ENCODE assay signal across 26 cellular contexts in the genomic region with DNA sequence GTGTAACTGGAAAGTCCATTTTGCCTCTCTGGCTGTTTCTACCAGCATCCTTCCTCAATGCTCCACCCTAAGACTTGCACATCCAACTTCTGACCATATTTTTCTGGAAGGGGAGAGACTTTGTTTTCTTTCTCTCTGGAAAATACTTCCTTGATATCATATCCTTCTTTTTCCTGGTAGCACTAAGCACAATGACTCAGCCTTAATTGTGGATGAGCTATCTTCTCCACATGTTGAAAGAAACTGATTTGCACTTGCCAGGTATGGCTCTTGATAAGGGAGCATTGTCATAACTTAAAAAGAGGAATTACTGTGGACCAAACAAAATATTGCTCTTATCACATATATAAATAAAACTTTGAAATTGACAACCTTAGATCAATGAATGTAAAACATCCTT. TPM values are rescaled to one million over a fixed set of nuclear protein-coding genes. Genes with fewer than 3 reads are reported as not detected.
DNase-seq lines count a peak whose midpoint lies in the region; ATAC-seq, FAIRE-seq and TF ChIP-seq lines count a peak whose summit lies in the region.
"Had no signal": no experiment of that assay in that cellular context is flagged by ENCODE, and none has a peak within 500 bp of the region (broad histone marks: within the 10 kb centered on the region; RNA-seq: fewer than 3 reads in every experiment).

No MANE protein-coding gene starts in this region.

- dilution Hi-C loops in keratinocyte (cut with MboI; ENCODE audit: extremely low pct_ligation_motif_present, low sequenced_read_pairs) = no loop called here

- H2AFZ ChIP-seq in keratinocyte (ENCODE audit: control insufficient read depth, low read length) = no peak overlapping the region
- H2AFZ ChIP-seq: GM23248 had no signal

- no peak overlapping the region for H3K4me2 ChIP-seq in keratinocyte (ENCODE audit: control insufficient read depth, extremely low read depth, insufficient read depth, low read depth, low read length)
- H3K4me2 ChIP-seq: BLaER1 had no signal

- TF ChIP-seq POLR2A in right lobe of liver (IDR thresholded peaks at IDR 0.05) = no peak

- intact Hi-C loops in right lobe of liver (cut with DNase I) = loop anchor here in 1 of 2 donors (10.0 kb wide), 1 partner anchor 777 kb away; no protein-coding TSS in a partner anchor

- H3K36me3 ChIP-seq in keratinocyte (ENCODE audit: control insufficient read depth in 2 of 2, extremely low read depth in 1 of 2, insufficient read depth in 2 of 2, low read length in 2 of 2) (no peaks in the 10 kb centered on the region), right lobe of liver (no peaks in the 10 kb centered on the region)
- H3K36me3 ChIP-seq: BLaER1 had no signal

- peaks cover 13 to 24% of the 10 kb centered on the region in 2 donors for H3K4me1 Mint-ChIP-seq in natural killer cell treated with Interleukin-12 subunit alpha and Interleukin-12 subunit beta and Interleukin-15 and Interleukin-18, amount 100 ng/mL, for 72 hours (ENCODE audit: low read depth in 2 of 2)

- no peaks in the 10 kb centered on the region for H4K20me1 ChIP-seq in keratinocyte (ENCODE audit: control insufficient read depth, extremely low read depth, insufficient read depth, low read length)
- H4K20me1 ChIP-seq: BLaER1 had no signal

- no peak overlapping the region for H3K4me3 Mint-ChIP-seq in natural killer cell treated with Interleukin-12 subunit alpha and Interleukin-12 subunit beta and Interleukin-15 and Interleukin-18, amount 100 ng/mL, for 72 hours
- H3K4me3 Mint-ChIP-seq: B cell; CD4-positive, CD25-positive, alpha-beta regulatory T cell; CD8-positive, alpha-beta T cell had no signal

- H3K9me1 ChIP-seq in keratinocyte (ENCODE audit: control insufficient read depth, extremely low read depth, insufficient read depth, low read length) = no peaks in the 10 kb centered on the region

- H3K27ac ChIP-seq in keratinocyte (ENCODE audit: control insufficient read depth, insufficient read depth, low read length) = no peak overlapping the region
- H3K27ac ChIP-seq in right lobe of liver = no peak overlapping the region
- H3K27ac ChIP-seq: 22Rv1, BLaER1, C4-2B, GM23248 had no signal

- H3K9me3 ChIP-seq in keratinocyte (ENCODE audit: control insufficient read depth, low read depth, low read length) (no peaks in the 10 kb centered on the region), right lobe of liver (no peaks in the 10 kb centered on the region)
- H3K9me3 ChIP-seq: BLaER1, Caco-2 had no signal

- H3K9ac ChIP-seq in keratinocyte (ENCODE audit: control insufficient read depth, extremely low read depth, insufficient read depth, low read length) = no peak overlapping the region
- H3K9ac ChIP-seq: BLaER1, GM23248 had no signal

- H3K79me2 ChIP-seq in keratinocyte (ENCODE audit: control insufficient read depth, insufficient read depth, low read length) = no peaks in the 10 kb centered on the region

- peaks cover 3% of the 10 kb centered on the region for H3K9me3 Mint-ChIP-seq in natural killer cell treated with Interleukin-12 subunit alpha and Interleukin-12 subunit beta and Interleukin-15 and Interleukin-18, amount 100 ng/mL, for 72 hours
- H3K9me3 Mint-ChIP-seq: CD8-positive, alpha-beta T cell had no signal

- H3K4me1 ChIP-seq in keratinocyte (ENCODE audit: control insufficient read depth, extremely low read depth, insufficient read depth, low read length) (peaks cover 6% of the 10 kb centered on the region), right lobe of liver (no peaks in the 10 kb centered on the region)
- H3K4me1 ChIP-seq: BLaER1, Caco-2 had no signal

- no peak overlapping the region for H3K27ac Mint-ChIP-seq in natural killer cell treated with Interleukin-12 subunit alpha and Interleukin-12 subunit beta and Interleukin-15 and Interleukin-18, amount 100 ng/mL, for 72 hours
- H3K27ac Mint-ChIP-seq: B cell; CD8-positive, alpha-beta T cell had no signal

- TF ChIP-seq CTCF in epithelial cell of esophagus (IDR thresholded peaks at IDR 0.05; ENCODE audit: insufficient read depth, low read depth, low read length, missing control alignments) (no peak), keratinocyte (optimal IDR thresholded peaks at IDR 0.05 in 1 of 3, IDR thresholded peaks at IDR 0.05 in 1 of 3, conservative IDR thresholded peaks at IDR 0.05 in 1 of 3; ENCODE audit: extremely low read depth in 1 of 3, insufficient read depth in 2 of 3, low read length in 3 of 3) (no peak), right lobe of liver (IDR thresholded peaks at IDR 0.05) (no peak)

- DNase-seq in DMS53 (lab: John Stamatoyannopoulos, UW) (peak; percentile 5), DMS53 treated with DMSO at 0.1 percent for 48 hours (lab: John Stamatoyannopoulos, UW; ENCODE audit: unreplicated experiment) (no peak), epithelial cell of esophagus (ENCODE audit: low read depth) (peak; percentile 48), keratinocyte (ENCODE audit: low read depth, low spot score) (no peak), right lobe of liver (no peak)
- DNase-seq in natural killer cell treated with Interleukin-12 subunit alpha and Interleukin-12 subunit beta and Interleukin-15 and Interleukin-18, amount 100 ng/mL, for 72 hours (ENCODE audit: low spot score) = no peak
- DNase-seq: Caco-2; CD4-positive, CD25-positive, alpha-beta regulatory T cell; CD8-positive, alpha-beta T cell; DMS79; EL; GDM1; GM23248; H7; HCEC 1CT had no signal

- no peaks in the 10 kb centered on the region for H3K27me3 ChIP-seq in keratinocyte (ENCODE audit: control insufficient read depth, extremely low read depth, insufficient read depth, low read length)
- no peaks in the 10 kb centered on the region for H3K27me3 ChIP-seq in right lobe of liver
- H3K27me3 ChIP-seq: BLaER1 had no signal

- H3K4me3 ChIP-seq in epithelial cell of esophagus (ENCODE audit: low read length) (no peak overlapping the region), keratinocyte (ENCODE audit: control insufficient read depth in 2 of 3, extremely low read depth in 1 of 3, insufficient read depth in 2 of 3, low read depth in 1 of 3, low read length in 3 of 3) (no peak overlapping the region), right lobe of liver (no peak overlapping the region)
- H3K4me3 ChIP-seq: BLaER1, GM12878, GM23248 had no signal

- peak; percentile 48 for FAIRE-seq in keratinocyte (lab: Jason Lieb, UNC)
- FAIRE-seq: A204.1, D721Med, GM12878, GM19239, H1 had no signal

- peaks cover 5% of the 10 kb centered on the region for H3K36me3 Mint-ChIP-seq in natural killer cell treated with Interleukin-12 subunit alpha and Interleukin-12 subunit beta and Interleukin-15 and Interleukin-18, amount 100 ng/mL, for 72 hours
- H3K36me3 Mint-ChIP-seq: CD4-positive, CD25-positive, alpha-beta regulatory T cell; CD8-positive, alpha-beta T cell had no signal

- no peaks in the 10 kb centered on the region for H3K27me3 Mint-ChIP-seq in natural killer cell treated with Interleukin-12 subunit alpha and Interleukin-12 subunit beta and Interleukin-15 and Interleukin-18, amount 100 ng/mL, for 72 hours
- H3K27me3 Mint-ChIP-seq: CD4-positive, CD25-positive, alpha-beta regulatory T cell had no signal

- ATAC-seq in right lobe of liver (no peak), HG03439 (IDR thresholded peaks at IDR 0.05; ENCODE audit: unreplicated experiment) (no peak), HG03442 (IDR thresholded peaks at IDR 0.05; ENCODE audit: unreplicated experiment) (no peak)
- ATAC-seq in natural killer cell treated with Interleukin-12 subunit alpha and Interleukin-12 subunit beta and Interleukin-15 and Interleukin-18, amount 100 ng/mL, for 72 hours = no peak
- ATAC-seq: CD8-positive, alpha-beta T cell; GM12878 had no signal

RNA-seq across cellular contexts. Expression of a gene that starts 30.1 kb away (rescaled TPM):
- polyA plus RNA-seq in keratinocyte = 15.9 to 27.0 TPM (median 16.4 TPM) in 3 replicates
- polyA plus RNA-seq in keratinocyte (2011; ENCODE audit: low read depth) = 12.7 TPM
- 9.6 and 19.4 TPM in 2 replicates for polyA plus RNA-seq in keratinocyte (2011; cell fraction: cytosol; rRNA removed)
- polyA plus RNA-seq in keratinocyte (2011; cell fraction: nucleus; rRNA removed) = 19.2 and 25.0 TPM in 2 replicates
- 12.3 and 18.1 TPM in 2 replicates for polyA plus RNA-seq in keratinocyte (2012; ENCODE audit: low replicate concordance)
- polyA minus RNA-seq in keratinocyte = 8.1 to 51.1 TPM (median 26.9 TPM) in 3 replicates
- 24.9 TPM for polyA minus RNA-seq in keratinocyte (2011; cell fraction: cytosol; rRNA and poly(A)+ RNA removed)
- polyA minus RNA-seq in keratinocyte (2011; cell fraction: nucleus; rRNA and poly(A)+ RNA removed) = 38.5 and 71.0 TPM in 2 replicates
- 10 to 100 TPM; 24.9 to 44.5 (median 28.9) TPM for total RNA-seq in right lobe of liver
- 10 to 100 TPM; 34.3 to 37.1 TPM for total RNA-seq in natural killer cell treated with Interleukin-12 subunit alpha and Interleukin-12 subunit beta and Interleukin-15 and Interleukin-18, amount 100 ng/mL, for 72 hours

Comparison
In these comparisons a context has a peak if more than half of its experiments do, and no peak if none do; other contexts are left out.
1. DNase-seq: peak in DMS53 (single experiment) and epithelial cell of esophagus (single experiment); none in DMS53 treated with DMSO at 0.1 percent for 48 hours (single experiment), keratinocyte (single experiment), right lobe of liver (0 of 3) and natural killer cell treated with Interleukin-12 subunit alpha and Interleukin-12 subunit beta and Interleukin-15 and Interleukin-18, amount 100 ng/mL, for 72 hours (single experiment).